Comparison of ENCODE assay signal across 15 cellular contexts in the genomic region with DNA sequence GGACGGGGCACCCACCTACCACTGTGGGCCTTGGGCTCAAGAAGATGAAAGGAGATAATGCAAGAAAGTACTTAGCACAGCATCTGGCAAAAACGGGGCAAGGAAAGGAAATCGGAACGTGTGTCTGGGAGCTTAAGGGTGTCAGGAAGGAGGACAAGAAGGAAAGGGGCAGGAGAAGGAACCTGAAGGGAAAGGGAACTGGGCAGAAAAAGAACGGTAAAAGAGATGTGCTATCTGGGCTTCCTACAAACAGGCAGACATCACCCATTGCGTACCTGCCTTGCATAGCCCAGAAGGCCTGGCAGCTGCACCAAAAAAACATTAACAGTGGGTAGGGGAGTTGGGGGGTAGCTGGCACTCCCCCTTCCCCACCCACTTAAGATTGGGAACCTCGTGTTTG. TPM values are rescaled to one million over a fixed set of nuclear protein-coding genes. Genes with fewer than 3 reads are reported as not detected.
A peak's percentile ranks its signal among the peaks of the same experiment; 100 is the strongest.
DNase-seq lines count a peak whose midpoint lies in the region; ATAC-seq and TF ChIP-seq lines count a peak whose summit lies in the region.
"Had no signal": no experiment of that assay in that cellular context is flagged by ENCODE, and none has a peak within 500 bp of the region (broad histone marks: within the 10 kb centered on the region; RNA-seq: fewer than 3 reads in every experiment).

No MANE protein-coding gene starts in this region.

- H3K36me3 Mint-ChIP-seq in T-cell: peaks cover 20% of the 10 kb centered on the region
- H3K36me3 Mint-ChIP-seq in activated naive CD8-positive, alpha-beta T cell treated with anti-CD3 and anti-CD28 coated beads for 36 hours: no peaks in the 10 kb centered on the region

- peaks cover 41% of the 10 kb centered on the region for H3K27me3 ChIP-seq in iPS-20b (ENCODE audit: insufficient read depth, low read length)
- no peaks in the 10 kb centered on the region for H3K27me3 ChIP-seq in trophoblast cell (ENCODE audit: insufficient read depth, low read length)

- POLR2A ChIA-PET in T-cell (lab: Charles Lee): interaction anchor here in 1 of 2 donors (1.1 kb wide), 1 partner anchor 14 kb away, joined by 3 read pairs; no protein-coding TSS in a partner anchor

- no peak for ATAC-seq in T-cell (replicated peaks in 1 of 4)
- no peak for ATAC-seq in HG03442 (IDR thresholded peaks at IDR 0.05; ENCODE audit: unreplicated experiment)
- ATAC-seq in GM19395 (IDR thresholded peaks at IDR 0.05; ENCODE audit: unreplicated experiment): no peak
- ATAC-seq: activated CD8-positive, alpha-beta memory T cell treated with anti-CD3 and anti-CD28 coated beads, Interleukin-2, amount 10 ng/mL, durations not matched to agents 7 days and 5 days; HCT116 had no signal

- H3K27ac Mint-ChIP-seq in T-cell: peak overlapping the region; percentile 0 to 5
- H3K27ac Mint-ChIP-seq in activated naive CD8-positive, alpha-beta T cell treated with anti-CD3 and anti-CD28 coated beads for 36 hours: no peak overlapping the region
- H3K27ac Mint-ChIP-seq: activated CD8-positive, alpha-beta memory T cell treated with anti-CD3 and anti-CD28 coated beads, Interleukin-2, amount 10 ng/mL, durations not matched to agents 7 days and 5 days had no signal

- H3K4me2 ChIP-seq in trophoblast cell (ENCODE audit: low read length): no peak overlapping the region

- H3K9me3 ChIP-seq in iPS-20b (ENCODE audit: insufficient read depth, low read depth, low read length) (no peaks in the 10 kb centered on the region), trophoblast cell (ENCODE audit: insufficient read depth, low read depth, low read length) (no peaks in the 10 kb centered on the region)
- H3K9me3 ChIP-seq: prostate gland had no signal

- H3K4me1 ChIP-seq in iPS-20b (ENCODE audit: insufficient read depth, low read length): peaks cover 18% of the 10 kb centered on the region; the same call in 1 of the 2 replicates
- peaks cover 11 to 16% of the 10 kb centered on the region in 2 experiments for H3K4me1 ChIP-seq in trophoblast cell (ENCODE audit: control insufficient read depth in 1 of 2, insufficient read depth in 2 of 2, low read length in 2 of 2)
- H3K4me1 ChIP-seq: prostate gland had no signal

- H3K4ac ChIP-seq in trophoblast cell (ENCODE audit: low read depth, low read length): no peak overlapping the region

- peaks cover 33 to 45% (median 43%) of the 10 kb centered on the region in 3 donors for H3K4me1 Mint-ChIP-seq in T-cell
- peaks cover 28% of the 10 kb centered on the region for H3K4me1 Mint-ChIP-seq in activated naive CD8-positive, alpha-beta T cell treated with anti-CD3 and anti-CD28 coated beads for 36 hours

- H3K27ac ChIP-seq in iPS-20b (ENCODE audit: low read length) (no peak overlapping the region), trophoblast cell (ENCODE audit: low read depth, low read length) (no peak overlapping the region)
- H3K27ac ChIP-seq: prostate gland had no signal

- peak; percentile 10 for TF ChIP-seq POLR2A in GM19193 (IDR thresholded peaks at IDR 0.05; ENCODE audit: extremely low read depth, insufficient read depth, insufficient read length)

- H2AK5ac ChIP-seq in trophoblast cell (ENCODE audit: low read length): no peak overlapping the region

- DNase-seq in T-cell: no peak
- DNase-seq in trophoblast cell: no peak
- DNase-seq in activated naive CD8-positive, alpha-beta T cell treated with anti-CD3 and anti-CD28 coated beads for 36 hours: no peak
- DNase-seq: activated CD8-positive, alpha-beta memory T cell treated with anti-CD3 and anti-CD28 coated beads, Interleukin-2, amount 10 ng/mL, durations not matched to agents 7 days and 5 days; activated effector memory CD4-positive, alpha-beta T cell treated with Interleukin-2 at 50 U/mL for 16 hours; hippocampal formation; NCI-H146 had no signal

- no peak overlapping the region for H3K14ac ChIP-seq in trophoblast cell (ENCODE audit: low read length)

- H3K18ac ChIP-seq in trophoblast cell (ENCODE audit: low read length): no peak overlapping the region

- peak overlapping the region; percentile 9 for H2AFZ ChIP-seq in trophoblast cell (ENCODE audit: insufficient read depth, low read length, poor library complexity)

- H3K27me3 Mint-ChIP-seq in T-cell: no peaks in the 10 kb centered on the region
- no peaks in the 10 kb centered on the region for H3K27me3 Mint-ChIP-seq in activated naive CD8-positive, alpha-beta T cell treated with anti-CD3 and anti-CD28 coated beads for 36 hours

- H3K9me3 Mint-ChIP-seq in T-cell: no peaks in the 10 kb centered on the region
- H3K9me3 Mint-ChIP-seq in activated naive CD8-positive, alpha-beta T cell treated with anti-CD3 and anti-CD28 coated beads for 36 hours: no peaks in the 10 kb centered on the region

- no peak overlapping the region for H2BK120ac ChIP-seq in trophoblast cell (ENCODE audit: insufficient read depth, low read length, poor library complexity)

- no peak overlapping the region for H3K4me3 Mint-ChIP-seq in T-cell
- H3K4me3 Mint-ChIP-seq in activated naive CD8-positive, alpha-beta T cell treated with anti-CD3 and anti-CD28 coated beads for 36 hours: no peak overlapping the region
- H3K4me3 Mint-ChIP-seq: activated CD8-positive, alpha-beta memory T cell treated with anti-CD3 and anti-CD28 coated beads, Interleukin-2, amount 10 ng/mL, durations not matched to agents 7 days and 5 days had no signal

- H4K8ac ChIP-seq in trophoblast cell (ENCODE audit: low read depth, low read length): no peak overlapping the region

- CTCF ChIA-PET in T-cell (lab: Charles Lee): interaction anchor here (1.1 to 2.1 kb wide), 2 partner anchors 9 to 29 kb away, joined by 3 to 13 read pairs; no protein-coding TSS in a partner anchor

- H4K12ac ChIP-seq in trophoblast cell (ENCODE audit: low read depth, low read length): no peak overlapping the region

- no peak overlapping the region for H2BK12ac ChIP-seq in trophoblast cell (ENCODE audit: low read length)

- no peak overlapping the region for H2BK5ac ChIP-seq in trophoblast cell (ENCODE audit: low read depth, low read length, poor library complexity)

- H3K79me1 ChIP-seq in trophoblast cell (ENCODE audit: low read length): peaks cover 10% of the 10 kb centered on the region

- no peak overlapping the region for H4K91ac ChIP-seq in trophoblast cell (ENCODE audit: low read depth, low read length)

- WGBS in trophoblast cell (ENCODE audit: extremely low coverage, insufficient coverage, insufficient read length): no CpG with 5 or more reads among the region's 7 CpGs

- no peaks in the 10 kb centered on the region for H3K79me2 ChIP-seq in trophoblast cell (ENCODE audit: control insufficient read depth, insufficient read depth, low read length, poor library complexity)

- H3K9ac ChIP-seq in iPS-20b (ENCODE audit: low read depth, low read length): peak overlapping the region; percentile 77; the same call in 1 of the 2 replicates
- H3K9ac ChIP-seq in trophoblast cell (ENCODE audit: low read length): no peak overlapping the region

- H3K36me3 ChIP-seq in iPS-20b (ENCODE audit: insufficient read depth, low read depth, low read length) (no peaks in the 10 kb centered on the region), trophoblast cell (ENCODE audit: control insufficient read depth in 1 of 2, insufficient read depth in 2 of 2, low read length in 2 of 2) (peaks cover 13 to 20% of the 10 kb centered on the region in 2 experiments)

- H3K23ac ChIP-seq in trophoblast cell (ENCODE audit: low read length): no peak overlapping the region

- no peak overlapping the region for H3K4me3 ChIP-seq in iPS-20b (ENCODE audit: low read length)
- H3K4me3 ChIP-seq in trophoblast cell (ENCODE audit: low read depth, low read length): no peak overlapping the region
- H3K4me3 ChIP-seq: prostate gland, smooth muscle cell had no signal

RNA-seq across cellular contexts. Expression of a gene that starts 1.0 kb away (rescaled TPM):
- 10 to 100 TPM in 1 of 5 donors, 1 to 10 TPM in 4; 4.1 to 10.6 (median 6.2) TPM for total RNA-seq in T-cell
- polyA plus RNA-seq in trophoblast cell (2013): 0.72 and 0.82 TPM in 2 replicates
- total RNA-seq in activated naive CD8-positive, alpha-beta T cell treated with anti-CD3 and anti-CD28 coated beads for 36 hours: under 1 TPM; 0.14 to 0.19 TPM
- total RNA-seq: HT1080 had no signal

RNA-seq across cellular contexts. Expression of a gene that starts 10.5 kb away (rescaled TPM):
- 100 to 1,000 TPM in 1 of 5 donors, 10 to 100 TPM in 4; 67.0 to 103 (median 89.9) TPM for total RNA-seq in T-cell
- polyA plus RNA-seq in trophoblast cell (2013): 32.8 and 36.9 TPM in 2 replicates
- total RNA-seq in activated naive CD8-positive, alpha-beta T cell treated with anti-CD3 and anti-CD28 coated beads for 36 hours: 10 to 100 TPM; 17.6 to 18.7 TPM

RNA-seq across cellular contexts. Expression of a gene that starts 36.9 kb away (rescaled TPM):
- total RNA-seq in T-cell: 100 to 1,000 TPM in 1 of 5 donors, 10 to 100 TPM in 4; 88.7 to 102 (median 94.7) TPM
- 58.8 and 61.4 TPM in 2 replicates for polyA plus RNA-seq in trophoblast cell (2013)
- 10 to 100 TPM; 66.2 to 67.2 TPM for total RNA-seq in activated naive CD8-positive, alpha-beta T cell treated with anti-CD3 and anti-CD28 coated beads for 36 hours

RNA-seq across cellular contexts. Expression of a gene that starts 45.7 kb away (rescaled TPM):
- 1 to 10 TPM; 1.9 to 3.7 (median 2.3) TPM for total RNA-seq in T-cell
- polyA plus RNA-seq in trophoblast cell (2013): 1,258 and 1,302 TPM in 2 replicates
- 1 to 10 TPM; 1.1 to 1.8 TPM for total RNA-seq in activated naive CD8-positive, alpha-beta T cell treated with anti-CD3 and anti-CD28 coated beads for 36 hours

RNA-seq across cellular contexts. Expression of a gene that starts 47.1 kb away (rescaled TPM):
- 10 to 100 TPM; 17.7 to 45.3 (median 37.5) TPM for total RNA-seq in T-cell
- polyA plus RNA-seq in trophoblast cell (2013): 58.2 and 61.0 TPM in 2 replicates
- total RNA-seq in activated naive CD8-positive, alpha-beta T cell treated with anti-CD3 and anti-CD28 coated beads for 36 hours: 100 to 1,000 TPM; 169 to 190 TPM

Comparison
In these comparisons a context has a peak if more than half of its experiments do, and no peak if none do; other contexts are left out.
1. RNA of a gene that starts 1.0 kb away (total RNA-seq): 4.1 to 10.6 TPM in T-cell; 0.14 to 0.19 TPM in activated naive CD8-positive, alpha-beta T cell treated with anti-CD3 and anti-CD28 coated beads for 36 hours; every median in the first group is over 4 times any median in the second.